Comparison of ENCODE assay signal across 21 cellular contexts in the genomic region with DNA sequence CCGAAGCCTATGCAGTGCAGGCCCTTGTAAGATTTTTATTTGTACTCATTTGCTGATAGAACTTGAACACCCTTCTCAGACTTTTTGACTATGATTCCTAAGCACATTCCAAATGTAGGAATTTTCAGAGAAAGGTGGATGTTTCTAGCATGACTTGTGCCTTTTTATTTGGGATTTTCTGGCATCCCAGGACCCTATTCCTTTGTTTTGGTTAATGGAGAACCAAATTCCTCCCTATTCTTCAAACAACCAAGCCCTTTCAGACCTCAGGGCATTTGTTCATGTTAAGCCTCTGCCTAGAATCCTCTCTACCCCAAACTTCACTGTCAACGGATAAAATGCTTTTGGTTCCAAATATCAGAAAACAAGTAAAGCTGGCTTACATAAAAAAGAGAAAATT.
"Had no signal": no experiment of that assay in that cellular context is flagged by ENCODE, and none has a peak within 500 bp of the region (broad histone marks: within the 10 kb centered on the region; RNA-seq: fewer than 3 reads in every experiment).

No MANE protein-coding gene starts in this region.

- H3K27me3 Mint-ChIP-seq: activated CD4-positive, alpha-beta memory T cell treated with anti-CD3 and anti-CD28 coated beads, Interleukin-2, amount 10 ng/mL, durations not matched to agents 7 days and 5 days had no signal

- H3K36me3 Mint-ChIP-seq: activated naive CD8-positive, alpha-beta T cell had no signal

- H3K27ac Mint-ChIP-seq: activated CD4-positive, alpha-beta memory T cell treated with anti-CD3 and anti-CD28 coated beads, Interleukin-2, amount 10 ng/mL, durations not matched to agents 7 days and 5 days; activated CD4-positive, alpha-beta T cell treated with anti-CD3 and anti-CD28 coated beads for 36 hours; activated naive CD4-positive, alpha-beta T cell treated with anti-CD3 and anti-CD28 coated beads for 36 hours; activated naive CD8-positive, alpha-beta T cell; activated T-helper 17 cell treated with anti-CD3 and anti-CD28 coated beads, Interleukin-2, amount 50 U/mL, for 72 hours had no signal

- DNase-seq: activated CD4-positive, alpha-beta memory T cell treated with anti-CD3 and anti-CD28 coated beads, Interleukin-2, amount 10 ng/mL, durations not matched to agents 7 days and 5 days; activated CD4-positive, alpha-beta T cell treated with anti-CD3 and anti-CD28 coated beads for 36 hours; activated CD4-positive, alpha-beta T cell treated with anti-CD3 and anti-CD28 coated beads, Interleukin-2, amount 50 U/mL, for 1 hour; activated gamma-delta T cell; activated naive CD4-positive, alpha-beta T cell treated with anti-CD3 and anti-CD28 coated beads for 36 hours; activated T-cell treated with anti-CD3 and anti-CD28 coated beads for 4 hours; activated T-cell treated with anti-CD3 and anti-CD28 coated beads, Interleukin-2, amount 50 U/mL, for 48 hours; amygdala; cerebellar nuclear complex; MG63; NCI-H1105 treated with DMSO at 0.1 percent for 48 hours; NCI-H1436 treated with DMSO at 0.1 percent for 48 hours; NCI-H187; NCI-H2081; NCI-H510A treated with DMSO at 0.1 percent for 48 hours; NCI-H69; SIG-M5; T-helper 1 cell had no signal

- H3K27ac ChIP-seq: VCaP had no signal

- H3K9me3 Mint-ChIP-seq: activated CD4-positive, alpha-beta memory T cell treated with anti-CD3 and anti-CD28 coated beads, Interleukin-2, amount 10 ng/mL, durations not matched to agents 7 days and 5 days; activated naive CD4-positive, alpha-beta T cell treated with anti-CD3 and anti-CD28 coated beads for 36 hours; activated T-helper 17 cell treated with anti-CD3 and anti-CD28 coated beads, Interleukin-2, amount 50 U/mL, for 72 hours had no signal

- ATAC-seq: activated CD4-positive, alpha-beta T cell treated with anti-CD3 and anti-CD28 coated beads for 36 hours; activated T-helper 17 cell treated with anti-CD3 and anti-CD28 coated beads, Interleukin-2, amount 50 U/mL, for 72 hours had no signal

- H3K4me3 Mint-ChIP-seq: activated CD4-positive, alpha-beta memory T cell treated with anti-CD3 and anti-CD28 coated beads, Interleukin-2, amount 10 ng/mL, durations not matched to agents 7 days and 5 days; activated CD4-positive, alpha-beta T cell treated with anti-CD3 and anti-CD28 coated beads for 36 hours; activated naive CD4-positive, alpha-beta T cell treated with anti-CD3 and anti-CD28 coated beads for 36 hours; activated naive CD8-positive, alpha-beta T cell; activated T-helper 17 cell treated with anti-CD3 and anti-CD28 coated beads, Interleukin-2, amount 50 U/mL, for 72 hours had no signal

- H3K27me3 ChIP-seq: MG63 had no signal

- H3K4me3 ChIP-seq: MG63 had no signal

- H3K4me1 Mint-ChIP-seq: activated CD4-positive, alpha-beta memory T cell treated with anti-CD3 and anti-CD28 coated beads, Interleukin-2, amount 10 ng/mL, durations not matched to agents 7 days and 5 days; activated CD4-positive, alpha-beta T cell treated with anti-CD3 and anti-CD28 coated beads for 36 hours; activated T-helper 17 cell treated with anti-CD3 and anti-CD28 coated beads, Interleukin-2, amount 50 U/mL, for 72 hours had no signal
